In genomic region chr5:68489556-68489955, GRCh38 we compare ENCODE assay signal across 28 cellular contexts.
"Had no signal": no experiment of that assay in that cellular context is flagged by ENCODE, and none has a peak within 500 bp of the region (broad histone marks: within the 10 kb centered on the region; RNA-seq: fewer than 3 reads in every experiment).

No MANE protein-coding gene starts in this region.

- H3K4me3 ChIP-seq: body of pancreas, breast epithelium, SJCRH30, SK-N-MC had no signal

- H3K4me1 ChIP-seq: body of pancreas, breast epithelium had no signal

- H3K27ac ChIP-seq: body of pancreas, breast epithelium, SJCRH30, SK-N-MC had no signal

- H3K27me3 ChIP-seq: body of pancreas, breast epithelium, SJCRH30 had no signal

- ATAC-seq: activated CD8-positive, alpha-beta T cell treated with anti-CD3 and anti-CD28 coated beads for 36 hours; activated T-cell treated with anti-CD3 and anti-CD28 coated beads, Interleukin-2, amount 50 U/mL, for 72 hours; activated T-helper 17 cell treated with anti-CD3 and anti-CD28 coated beads, Interleukin-2, amount 50 U/mL, for 72 hours; body of pancreas; Panc1 had no signal

- H3K9me3 ChIP-seq: body of pancreas, SJCRH30 had no signal

- DNase-seq: activated CD4-positive, alpha-beta T cell treated with anti-CD3 and anti-CD28 coated beads, Interleukin-2, amount 10 ng/mL, durations not matched to agents 24 days and 14 days; activated CD4-positive, alpha-beta T cell treated with anti-CD3 and anti-CD28 coated beads, Interleukin-2, amount 50 U/mL, for 4 hours; activated CD8-positive, alpha-beta T cell treated with anti-CD3 and anti-CD28 coated beads for 36 hours; activated effector memory CD4-positive, alpha-beta T cell treated with anti-CD3 and anti-CD28 coated beads, Interleukin-2, amount 50 U/mL, for 16 hours; activated naive CD4-positive, alpha-beta T cell; activated naive CD4-positive, alpha-beta T cell treated with anti-CD3 and anti-CD28 coated beads, Interleukin-2, amount 50 U/mL, for 16 hours; activated naive CD8-positive, alpha-beta T cell treated with anti-CD3 and anti-CD28 coated beads, Interleukin-2, amount 10 ng/mL, durations not matched to agents 7 days and 5 days; activated T-cell treated with anti-CD3 and anti-CD28 coated beads, Interleukin-2, amount 50 U/mL, for 1 hour; activated T-cell treated with anti-CD3 and anti-CD28 coated beads, Interleukin-2, amount 50 U/mL, for 72 hours; amygdala; body of pancreas; Kasumi-1; KG1; MM.1S; MV-4-11; NCI-H1092 treated with DMSO at 0.1 percent for 48 hours; NCI-H1417; NCI-H187 treated with DMSO at 0.1 percent for 48 hours; NCI-H2081; NCI-H226; NCI-H446 treated with DMSO at 0.1 percent for 48 hours; SHP77; SJCRH30; T1000 had no signal

- H3K36me3 ChIP-seq: breast epithelium, SJCRH30 had no signal
